Comparison of ENCODE assay signal across 8 cellular contexts in the genomic region with DNA sequence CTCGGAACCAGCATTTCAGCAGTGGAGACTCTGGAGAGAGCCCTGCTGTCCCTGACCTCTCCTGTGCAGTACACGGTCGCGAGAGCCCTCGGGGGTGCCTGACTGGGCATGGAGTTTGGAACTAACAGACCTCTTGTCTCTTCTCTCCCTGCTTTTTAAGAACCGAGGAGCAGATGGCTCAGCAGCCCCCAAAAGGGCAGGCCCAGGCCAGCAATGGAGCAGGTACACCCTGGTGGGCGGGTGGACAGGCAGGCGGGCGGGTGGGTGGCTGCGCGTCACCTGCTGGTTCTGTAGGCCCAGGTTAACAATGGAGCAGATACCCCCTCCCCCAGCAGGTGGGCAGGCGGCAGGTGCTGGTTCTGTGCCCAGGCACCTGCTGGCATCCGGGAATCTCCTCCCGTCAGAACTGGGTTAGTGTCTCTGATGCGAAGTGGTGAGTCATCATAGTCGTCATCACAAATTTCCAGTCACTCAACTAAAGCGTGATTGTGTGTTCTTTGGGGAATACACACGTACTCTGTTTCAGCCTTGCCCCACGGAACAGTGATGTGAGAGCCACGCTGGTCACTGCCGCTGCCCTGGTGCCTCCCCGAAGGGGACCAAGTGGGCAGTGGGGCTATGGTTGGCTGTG. TPM values are rescaled to one million over a fixed set of nuclear protein-coding genes. Genes with fewer than 3 reads are reported as not detected.
DNase-seq lines count a peak whose midpoint lies in the region; ATAC-seq and TF ChIP-seq lines count a peak whose summit lies in the region.

No MANE protein-coding gene starts in this region.

- H3K4me3 ChIP-seq in GM23248 (no peak overlapping the region), body of pancreas (no peak overlapping the region)

- no peaks in the 10 kb centered on the region for H3K9me2 ChIP-seq in GM23248 (ENCODE audit: insufficient read depth)

- no peaks in the 10 kb centered on the region for H4K20me1 ChIP-seq in GM23248 (ENCODE audit: insufficient read depth)

- H3K4me1 ChIP-seq in GM23248 (ENCODE audit: insufficient read depth) (no peaks in the 10 kb centered on the region), body of pancreas (peaks cover 23% of the 10 kb centered on the region)

- H3K36me3 ChIP-seq in GM23248 (ENCODE audit: low read depth) (no peaks in the 10 kb centered on the region), body of pancreas (replicated peaks in 1 of 2; ENCODE audit: insufficient read depth in 1 of 2, low read depth in 2 of 2) (peaks cover 0 to 4% of the 10 kb centered on the region in 2 donors)

- intact Hi-C loops in body of pancreas (cut with DNase I) = loop anchor here (10.0 kb wide), 1 partner anchor 97 kb away; no protein-coding TSS in a partner anchor

- no peaks in the 10 kb centered on the region for H3F3A ChIP-seq in GM23248 (ENCODE audit: insufficient read depth)

- no peak for TF ChIP-seq POLR2A in body of pancreas (IDR thresholded peaks at IDR 0.05)

- WGBS in GM23248 (ENCODE audit: low coverage in 1 of 2, low lambda C conversion rate in 2 of 2, missing lambda C conversion rate in 2 of 2), 2 experiments = 84 to 85% methylated on average over 19 to 21 of the region's 22 CpGs
- 76 to 91% methylated on average over 15 to 19 of the region's 22 CpGs for WGBS in body of pancreas, 2 donors

- H3K9me3 ChIP-seq in GM23248 (ENCODE audit: low read depth) (no peaks in the 10 kb centered on the region), body of pancreas (no peaks in the 10 kb centered on the region)

- H3K79me2 ChIP-seq in GM23248 (ENCODE audit: insufficient read depth) = no peaks in the 10 kb centered on the region

- H3K27me3 ChIP-seq in GM23248 (replicated peaks; ENCODE audit: insufficient read depth) (no peaks in the 10 kb centered on the region), body of pancreas (no peaks in the 10 kb centered on the region)

- TF ChIP-seq CTCF in body of pancreas (IDR thresholded peaks at IDR 0.05) = no peak

- DNase-seq in GM23248 (peak; percentile 32), body of pancreas (peak in 1 of 4 donors; percentile 29), myocyte (ENCODE audit: low read depth) (peak; percentile 46)

- no peak overlapping the region for H3K4me2 ChIP-seq in GM23248 (ENCODE audit: unreplicated experiment)

- in situ Hi-C loops in GM23248 (cut with MboI) = no loop called here

- ATAC-seq in body of pancreas = no peak
- ATAC-seq in HG03520 (IDR thresholded peaks at IDR 0.05; ENCODE audit: unreplicated experiment) = no peak
- ATAC-seq in HG03457 (IDR thresholded peaks at IDR 0.05; ENCODE audit: unreplicated experiment) = no peak
- no peak for ATAC-seq in GM18498 (IDR thresholded peaks at IDR 0.05; ENCODE audit: unreplicated experiment)
- ATAC-seq in HG03039 (IDR thresholded peaks at IDR 0.05; ENCODE audit: unreplicated experiment) = no peak

- no peak overlapping the region for H2AFZ ChIP-seq in GM23248

- no peak overlapping the region for H3K9ac ChIP-seq in GM23248

- H3K27ac ChIP-seq in GM23248 = no peak overlapping the region
- peak overlapping the region; percentile 22 to 58 (median 30) for H3K27ac ChIP-seq in body of pancreas

TF ChIP-seq in PFSK-1, 5 proteins besides CTCF, POLR2A, EP300 and RAD21:
- TF ChIP-seq FOXP2 (optimal IDR thresholded peaks at IDR 0.05; ENCODE audit: borderline replicate concordance, extremely low read depth, extremely low read length, insufficient read depth) = peak; percentile 20
- no peak for TF ChIP-seq POLR2AphosphoS5 (IDR thresholded peaks at IDR 0.05; ENCODE audit: low read depth, low read length)
- TF ChIP-seq TAF1 (IDR thresholded peaks at IDR 0.05; ENCODE audit: borderline replicate concordance, insufficient read depth, low read length) = no peak

RNA-seq across cellular contexts. Expression of gene GRAMD4, which starts 41.1 kb away (rescaled TPM):
- total RNA-seq in GM23248 (2014; rRNA removed; shearing (Covaris generic)) = 10.6 TPM in 2 replicates
- polyA plus RNA-seq in GM23248 (2016; fragmentation: Nextera tagmentation; extraction: Ambion mirVana) = 2.6 and 2.9 TPM in 2 replicates
- 15.4 TPM for polyA plus RNA-seq in PFSK-1 (2012; ENCODE audit: insufficient read length, low read depth)
- 10 to 100 TPM; 29.3 to 62.3 TPM for total RNA-seq in body of pancreas
- 18.5 and 22.4 TPM in 2 replicates for total RNA-seq in myocyte
- 15.3 TPM for polyA plus RNA-seq in myocyte (2012)
